In genomic region chr20:33914871-33915270, GRCh38 we compare ENCODE assay signal across 9 cellular contexts.
DNase-seq lines count a peak whose midpoint lies in the region; ATAC-seq and TF ChIP-seq lines count a peak whose summit lies in the region.
"Had no signal": no experiment of that assay in that cellular context is flagged by ENCODE, and none has a peak within 500 bp of the region (broad histone marks: within the 10 kb centered on the region; RNA-seq: fewer than 3 reads in every experiment).

No MANE protein-coding gene starts in this region.

- H2AFZ ChIP-seq in SU-DHL-6 (ENCODE audit: low read depth, low read length, severe bottlenecking), result no peak overlapping the region
- H2AFZ ChIP-seq: hepatocyte had no signal

- H3K4me2 ChIP-seq in SU-DHL-6 (ENCODE audit: low read depth, low read length, poor library complexity, severe bottlenecking), result peak overlapping the region; percentile 39
- H3K4me2 ChIP-seq: hepatocyte had no signal

- H4K20me1 ChIP-seq in SU-DHL-6 (ENCODE audit: low read depth, low read length), result no peaks in the 10 kb centered on the region

- DNase-seq in NCI-H524 (lab: John Stamatoyannopoulos, UW) (peak; percentile 15 to 70), NCI-H524 treated with DMSO at 0.1 percent for 48 hours (lab: John Stamatoyannopoulos, UW) (no peak), brain pericyte (ENCODE audit: low read depth, low spot score) (peak; percentile 29), SJCRH30 (no peak), left lobe of liver (ENCODE audit: low spot score) (no peak), posterior cingulate gyrus (no peak)
- peak in 2 of 3 donors; percentile 27 to 28 for DNase-seq in stimulated activated CD4-positive, alpha-beta T cell treated with anti-CD3 and anti-CD28 coated beads, TNF-alpha, amount 100 ng/mL, for 48 hours (ENCODE audit: low read depth in 3 of 3)

- TF ChIP-seq CTCF in SU-DHL-6 (IDR thresholded peaks at IDR 0.05; ENCODE audit: insufficient read depth, low read length, poor library complexity, severe bottlenecking), result no peak

- no peaks in the 10 kb centered on the region for H3K79me2 ChIP-seq in SU-DHL-6 (ENCODE audit: insufficient read depth, low read length)
- H3K79me2 ChIP-seq: hepatocyte had no signal

- H3K27me3 ChIP-seq in SU-DHL-6 (ENCODE audit: low read length) (no peaks in the 10 kb centered on the region), SJCRH30 (no peaks in the 10 kb centered on the region; the same call in 1 of the 2 replicates)
- H3K27me3 ChIP-seq: hepatocyte had no signal

- intact Hi-C loops in posterior cingulate gyrus (cut with DNase I), result no loop called here

- no peak for ATAC-seq in left lobe of liver

- H3F3A ChIP-seq in SU-DHL-6 (ENCODE audit: insufficient read depth), result peaks cover 9% of the 10 kb centered on the region; the same call in 1 of the 2 replicates

- H3K9ac ChIP-seq in SU-DHL-6 (ENCODE audit: low read length), result 0 out of 2 replicates have a peak overlapping the region, but pooled peaks have one; percentile 5

- H3K4me3 ChIP-seq in SU-DHL-6 (ENCODE audit: insufficient read depth, low read length, poor library complexity, severe bottlenecking) (no peak overlapping the region), SJCRH30 (no peak overlapping the region)
- H3K4me3 ChIP-seq: hepatocyte had no signal

- H3K27ac ChIP-seq in SU-DHL-6 (ENCODE audit: low read depth, low read length) (peak overlapping the region; percentile 23), SJCRH30 (no peak overlapping the region)
- H3K27ac ChIP-seq: hepatocyte had no signal

- peaks cover 7% of the 10 kb centered on the region for H3K4me1 ChIP-seq in SJCRH30

- no peaks in the 10 kb centered on the region for H3K9me2 ChIP-seq in SU-DHL-6 (replicated peaks; ENCODE audit: insufficient read depth, low read length)

- no peaks in the 10 kb centered on the region for H3K9me3 ChIP-seq in SU-DHL-6 (ENCODE audit: insufficient read depth, low read length)
- no peaks in the 10 kb centered on the region for H3K9me3 ChIP-seq in SJCRH30 (replicated peaks)

- H3K36me3 ChIP-seq in SU-DHL-6 (ENCODE audit: low read length), result no peaks in the 10 kb centered on the region
- H3K36me3 ChIP-seq in SJCRH30, result no peaks in the 10 kb centered on the region

Comparison
In these comparisons a context has a peak if more than half of its experiments do, and no peak if none do; other contexts are left out.
1. DNase-seq: peak in NCI-H524 (2 of 2), brain pericyte (single experiment) and stimulated activated CD4-positive, alpha-beta T cell treated with anti-CD3 and anti-CD28 coated beads, TNF-alpha, amount 100 ng/mL, for 48 hours (2 of 3); none in NCI-H524 treated with DMSO at 0.1 percent for 48 hours (single experiment), SJCRH30 (0 of 2), left lobe of liver (single experiment) and posterior cingulate gyrus (0 of 10).